In genomic region chr11:62148271-62148980, GRCh38 we compare ENCODE assay signal across 21 cellular contexts. TPM values are rescaled to one million over a fixed set of nuclear protein-coding genes. Genes with fewer than 3 reads are reported as not detected.
"Had no signal": no experiment of that assay in that cellular context is flagged by ENCODE, and none has a peak within 500 bp of the region (broad histone marks: within the 10 kb centered on the region; RNA-seq: fewer than 3 reads in every experiment).

No MANE protein-coding gene starts in this region.

- H3K9me3 ChIP-seq: pancreas, SJSA1, tibial artery had no signal

- H3K4me1 Mint-ChIP-seq: mesothelial cell of epicardium, neural progenitor cell had no signal

- H3K4me3 Mint-ChIP-seq: activated T-cell treated with anti-CD3 and anti-CD28 coated beads, Interleukin-2, amount 50 U/mL, for 4 hours; dendritic cell treated with granulocyte-macrophage colony-stimulating factor and Interleukin-4, amounts not matched to agents 40 ng/mL and 50 ng/mL, for 4 days; effector memory CD8-positive, alpha-beta T cell; mesothelial cell of epicardium; neural progenitor cell; T-helper 2 cell treated with Interferon-gamma antibody and Interleukin-4, amounts not matched to agents 5 μg/mL and 100 μg/mL, for 36 hours had no signal

- H3K36me3 ChIP-seq: neural progenitor cell had no signal

- H3K27me3 ChIP-seq: neural progenitor cell, pancreas, SJSA1, tibial artery had no signal

- H3K27me3 Mint-ChIP-seq: dendritic cell treated with granulocyte-macrophage colony-stimulating factor and Interleukin-4, amounts not matched to agents 40 ng/mL and 50 ng/mL, for 4 days; effector memory CD8-positive, alpha-beta T cell had no signal

- H3K4me1 ChIP-seq: neural progenitor cell, pancreas, SJSA1, tibial artery had no signal

- H3K4me3 ChIP-seq: neural progenitor cell, pancreas, SJSA1, tibial artery had no signal

- DNase-seq: activated naive CD4-positive, alpha-beta T cell; activated T-cell treated with anti-CD3 and anti-CD28 coated beads, Interleukin-2, amount 50 U/mL, for 4 hours; central memory CD4-positive, alpha-beta T cell; effector memory CD8-positive, alpha-beta T cell; hippocampal formation; kidney glomerular epithelial cell; retina; stimulated activated CD4-positive, alpha-beta T cell treated with anti-CD3 and anti-CD28 coated beads, Interleukin-4, amount 100 ng/mL, for 4 hours; SW 1271 had no signal

- H3K27ac Mint-ChIP-seq: dendritic cell treated with granulocyte-macrophage colony-stimulating factor and Interleukin-4, amounts not matched to agents 40 ng/mL and 50 ng/mL, for 4 days; effector memory CD8-positive, alpha-beta T cell; mesothelial cell of epicardium; neural progenitor cell; T-helper 2 cell treated with Interferon-gamma antibody and Interleukin-4, amounts not matched to agents 5 μg/mL and 100 μg/mL, for 36 hours had no signal

- H3K27ac ChIP-seq: neural progenitor cell, pancreas, SJSA1, tibial artery had no signal

- ATAC-seq: activated T-cell treated with anti-CD3 and anti-CD28 coated beads, Interleukin-2, amount 50 U/mL, for 4 hours; effector memory CD8-positive, alpha-beta T cell; pancreas had no signal

- H3K9me3 Mint-ChIP-seq: activated T-cell treated with anti-CD3 and anti-CD28 coated beads, Interleukin-2, amount 50 U/mL, for 4 hours; dendritic cell treated with granulocyte-macrophage colony-stimulating factor and Interleukin-4, amounts not matched to agents 40 ng/mL and 50 ng/mL, for 4 days; effector memory CD8-positive, alpha-beta T cell; mesothelial cell of epicardium; neural progenitor cell; T-helper 2 cell treated with Interferon-gamma antibody and Interleukin-4, amounts not matched to agents 5 μg/mL and 100 μg/mL, for 36 hours had no signal

RNA-seq across cellular contexts. Expression of gene SCGB1D1, which starts 41.6 kb away (rescaled TPM):
- total RNA-seq: activated T-cell treated with anti-CD3 and anti-CD28 coated beads, Interleukin-2, amount 50 U/mL, for 4 hours; epithelial cell of proximal tubule; glomerular endothelial cell; lower leg skin; mesothelial cell of epicardium; myocyte; pancreas; SJSA1 had no signal
- polyA plus RNA-seq: adipose tissue, pancreas had no signal
